Comparison of ENCODE assay signal across 13 cellular contexts in the genomic region with DNA sequence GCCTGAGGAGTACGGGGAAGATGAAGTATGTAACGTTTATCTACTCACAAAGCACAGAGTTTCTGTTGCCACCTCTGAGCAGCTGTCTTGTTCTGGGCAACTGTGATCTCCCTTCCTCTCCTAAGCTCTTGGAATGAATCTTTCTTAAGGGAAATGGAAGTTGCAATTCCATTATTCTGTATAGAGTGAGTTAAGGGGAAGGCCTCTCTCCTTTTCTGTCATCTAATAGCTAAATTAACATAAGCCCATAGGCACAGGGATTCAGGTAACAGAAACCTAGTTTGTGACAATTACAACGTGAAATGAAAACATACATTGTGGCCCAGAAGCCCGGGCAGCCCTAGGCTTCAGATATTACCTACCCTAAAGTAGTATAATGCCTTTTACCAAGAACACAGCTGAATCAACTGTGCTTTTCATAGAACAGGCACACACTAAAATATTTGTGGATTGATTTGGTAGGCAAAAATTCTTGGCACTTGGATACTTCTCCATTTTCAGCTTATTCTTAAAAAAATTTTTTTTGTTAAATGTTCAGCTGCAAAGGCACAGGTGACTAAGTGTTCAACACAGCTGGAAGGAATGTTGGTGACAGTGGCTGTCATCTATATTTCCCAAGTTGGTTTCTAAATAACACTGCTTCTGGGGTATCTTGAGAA. TPM values are rescaled to one million over a fixed set of nuclear protein-coding genes. Genes with fewer than 3 reads are reported as not detected.
DNase-seq lines count a peak whose midpoint lies in the region; ATAC-seq, FAIRE-seq and TF ChIP-seq lines count a peak whose summit lies in the region.
"Had no signal": no experiment of that assay in that cellular context is flagged by ENCODE, and none has a peak within 500 bp of the region (broad histone marks: within the 10 kb centered on the region; RNA-seq: fewer than 3 reads in every experiment).

No MANE protein-coding gene starts in this region.

- no peak overlapping the region for H3K23ac ChIP-seq in neuronal stem cell (ENCODE audit: low read depth, low read length, poor library complexity)

- H3K27ac ChIP-seq in BLaER1 treated with 17β-estradiol and CSF1 and Interleukin-3, amounts not matched to agents 10 nM and 100 nM = peak overlapping the region in 10 of 11 experiments; percentile 38 to 97 (median 94); a peak in 19 of 22 replicates
- H3K27ac ChIP-seq in K562 (ENCODE audit: extremely low read depth, low read depth, low read length) (no peak overlapping the region; the same call in 2 of the 3 replicates), neuronal stem cell (replicated peaks; ENCODE audit: low read length) (no peak overlapping the region), ovary (peak overlapping the region in 1 of 2 donors; percentile 5)
- H3K27ac ChIP-seq: cardiac muscle cell, psoas muscle had no signal

- no peak overlapping the region for H2BK120ac ChIP-seq in neuronal stem cell (ENCODE audit: low read depth, low read length)

- no peak for FAIRE-seq in K562 (lab: Jason Lieb, UNC)

- H2BK5ac ChIP-seq in neuronal stem cell (ENCODE audit: low read length) = no peak overlapping the region

- no peaks in the 10 kb centered on the region for H3K79me1 ChIP-seq in neuronal stem cell (ENCODE audit: low read depth, low read length)

- H2BK15ac ChIP-seq in neuronal stem cell (ENCODE audit: low read length) = no peak overlapping the region

- CTCF ChIA-PET in K562 (lab: Yijun Ruan, JAX; ENCODE audit: low intra/inter-chr PET ratio) = no interaction called here

- H3K9me3 Mint-ChIP-seq in IgD-negative memory B cell = no peaks in the 10 kb centered on the region

- H3K9me3 ChIP-seq in BLaER1 treated with 17β-estradiol and CSF1 and Interleukin-3, amounts not matched to agents 10 nM and 100 nM (replicated peaks in 1 of 11) = no peaks in the 10 kb centered on the region
- no peaks in the 10 kb centered on the region for H3K9me3 ChIP-seq in K562 (replicated peaks; ENCODE audit: control insufficient read depth, insufficient read depth, low read depth, low read length)
- H3K9me3 ChIP-seq in neuronal stem cell (replicated peaks in 1 of 2; ENCODE audit: control insufficient read depth in 2 of 2, insufficient read depth in 1 of 2, low read depth in 1 of 2, low read length in 2 of 2) = no peaks in the 10 kb centered on the region
- H3K9me3 ChIP-seq in ovary = no peaks in the 10 kb centered on the region
- H3K9me3 ChIP-seq: Caco-2, heart left ventricle, psoas muscle had no signal

- 17% methylated on average over 4 of the region's 4 CpGs for WGBS in K562 (ENCODE audit: insufficient coverage, low coverage, missing lambda C conversion rate)
- WGBS in neuronal stem cell (ENCODE audit: extremely low coverage in 2 of 2, insufficient read length in 2 of 2, insufficient replicate concordance in 1 of 2), 2 donors = no CpG with 5 or more reads among the region's 4 CpGs
- WGBS in ovary, 3 donors = 50 to 60% (median 53%) methylated on average over 4 of the region's 4 CpGs

- H3K36me3 ChIP-seq in BLaER1 treated with 17β-estradiol and CSF1 and Interleukin-3, amounts not matched to agents 10 nM and 100 nM = no peaks in the 10 kb centered on the region
- H3K36me3 ChIP-seq in K562 (ENCODE audit: control insufficient read depth, insufficient read depth, low read length) (no peaks in the 10 kb centered on the region), neuronal stem cell (replicated peaks in 1 of 2; ENCODE audit: control insufficient read depth in 2 of 2, insufficient read depth in 2 of 2, low read length in 2 of 2) (no peaks in the 10 kb centered on the region), ovary (no peaks in the 10 kb centered on the region)
- H3K36me3 ChIP-seq: cardiac muscle cell, heart left ventricle had no signal

- intact Hi-C loops in K562 (cut with micrococcal nuclease) (no loop called here), ovary (cut with DNase I) (no loop called here)

- no peaks in the 10 kb centered on the region for H3K36me3 Mint-ChIP-seq in IgD-negative memory B cell

- H2BK12ac ChIP-seq in neuronal stem cell (ENCODE audit: low read length) = no peak overlapping the region

- H3K4me1 ChIP-seq in BLaER1 treated with 17β-estradiol and CSF1 and Interleukin-3, amounts not matched to agents 10 nM and 100 nM = peaks cover 77 to 86% (median 84%) of the 10 kb centered on the region in 10 experiments
- H3K4me1 ChIP-seq in K562 (replicated peaks in 1 of 2; ENCODE audit: control insufficient read depth in 2 of 2, insufficient read depth in 2 of 2, low read length in 2 of 2) (peaks cover 20 to 49% of the 10 kb centered on the region in 2 experiments), neuronal stem cell (ENCODE audit: control insufficient read depth in 2 of 2, insufficient read depth in 1 of 2, low read depth in 1 of 2, low read length in 2 of 2) (peaks cover 23 to 26% of the 10 kb centered on the region in 2 donors), ovary (ENCODE audit: insufficient read depth) (peaks cover 7% of the 10 kb centered on the region)

- no peak for ATAC-seq in K562
- ATAC-seq: heart left ventricle, psoas muscle had no signal

- H3K79me2 ChIP-seq in K562 (ENCODE audit: control insufficient read depth, insufficient read depth, low read length) = peaks cover 3% of the 10 kb centered on the region; the same call in 2 of the 3 replicates

- H3K14ac ChIP-seq in neuronal stem cell (ENCODE audit: low read length) = no peak overlapping the region

- H3K27me3 ChIP-seq in BLaER1 treated with 17β-estradiol and CSF1 and Interleukin-3, amounts not matched to agents 10 nM and 100 nM = no peaks in the 10 kb centered on the region
- H3K27me3 ChIP-seq in K562 (ENCODE audit: control insufficient read depth in 2 of 2, insufficient read depth in 2 of 2, low read length in 2 of 2) (no peaks in the 10 kb centered on the region), neuronal stem cell (ENCODE audit: control insufficient read depth in 3 of 3, insufficient read depth in 3 of 3, low read depth in 1 of 3, low read length in 3 of 3) (no peaks in the 10 kb centered on the region), ovary (no peaks in the 10 kb centered on the region)
- H3K27me3 ChIP-seq: cardiac muscle cell, heart left ventricle had no signal

- H4K20me1 ChIP-seq in BLaER1 treated with 17β-estradiol and CSF1 and Interleukin-3, amounts not matched to agents 10 nM and 100 nM = peaks cover 0 to 3% (median 0%) of the 10 kb centered on the region in 11 experiments; a peak in 3 of 22 replicates
- H4K20me1 ChIP-seq in K562 (replicated peaks; ENCODE audit: control insufficient read depth, insufficient read depth, low read length) = no peaks in the 10 kb centered on the region

- TF ChIP-seq POLR2A in K562 (conservative IDR thresholded peaks at IDR 0.05) = no peak
- no peak for TF ChIP-seq POLR2A in ovary (IDR thresholded peaks at IDR 0.05)

- no peak overlapping the region for H3K18ac ChIP-seq in neuronal stem cell (ENCODE audit: low read length)

- TF ChIP-seq CTCF in K562 (IDR thresholded peaks at IDR 0.05 in 2 of 3, conservative IDR thresholded peaks at IDR 0.05 in 1 of 3; ENCODE audit: insufficient read depth in 2 of 3, low read depth in 1 of 3, low read length in 3 of 3) = no peak
- no peak for TF ChIP-seq CTCF in ovary (IDR thresholded peaks at IDR 0.05)

- H4K8ac ChIP-seq in neuronal stem cell (ENCODE audit: low read depth, low read length) = no peak overlapping the region

- TF ChIP-seq EP300 in K562 (IDR thresholded peaks at IDR 0.05; ENCODE audit: low read length) (no peak), ovary (IDR thresholded peaks at IDR 0.05) (no peak)

- no peak for TF ChIP-seq RAD21 in K562 (CRISPR knock-in tag; conservative IDR thresholded peaks at IDR 0.05 in 1 of 2, IDR thresholded peaks at IDR 0.05 in 1 of 2)

- H3K27me3 Mint-ChIP-seq in IgD-negative memory B cell = no peaks in the 10 kb centered on the region

- no TSS peak for BruUV-seq in K562 (replicated peaks; lab: Mats Ljungman, UMichigan)

- no peak overlapping the region for H4K91ac ChIP-seq in neuronal stem cell (ENCODE audit: low read depth, low read length, poor library complexity)

- POLR2A ChIA-PET in K562 (lab: Yijun Ruan, JAX) = interaction anchor here (0.8 to 1.1 kb wide), 3 partner anchors 10 to 50 kb away, joined by 3 to 5 read pairs (median 3); no protein-coding TSS in a partner anchor

- peak overlapping the region in 9 of 11 experiments; percentile 14 to 70 (median 50); a peak in 16 of 22 replicates for H3K9ac ChIP-seq in BLaER1 treated with 17β-estradiol and CSF1 and Interleukin-3, amounts not matched to agents 10 nM and 100 nM
- H3K9ac ChIP-seq in K562 (ENCODE audit: insufficient read depth in 1 of 2, low read depth in 2 of 2, low read length in 2 of 2) (peak overlapping the region in 1 of 2 experiments; percentile 36; a peak in 2 of 4 replicates), neuronal stem cell (ENCODE audit: low read depth, low read length, poor library complexity) (no peak overlapping the region)

- H3K4ac ChIP-seq in neuronal stem cell (ENCODE audit: low read length) = no peak overlapping the region

- no peak overlapping the region for H3K4me3 ChIP-seq in BLaER1 treated with 17β-estradiol and CSF1 and Interleukin-3, amounts not matched to agents 10 nM and 100 nM
- H3K4me3 ChIP-seq in K562 (no peak overlapping the region), neuronal stem cell (ENCODE audit: low read length in 2 of 2) (no peak overlapping the region), ovary (no peak overlapping the region)
- H3K4me3 ChIP-seq: cardiac muscle cell, heart left ventricle, psoas muscle had no signal

- no peaks in the 10 kb centered on the region for H3K9me1 ChIP-seq in K562 (ENCODE audit: control insufficient read depth, insufficient read depth, low read length)

- H3K27ac Mint-ChIP-seq in IgD-negative memory B cell = peak overlapping the region; percentile 81 to 100 (median 97)

- peaks cover 55 to 76% (median 64%) of the 10 kb centered on the region in 3 donors for H3K4me1 Mint-ChIP-seq in IgD-negative memory B cell

- in situ Hi-C loops in K562 (cut with MboI) = no loop called here

- peak overlapping the region; percentile 32 to 95 (median 86) for H3K4me2 ChIP-seq in BLaER1 treated with 17β-estradiol and CSF1 and Interleukin-3, amounts not matched to agents 10 nM and 100 nM
- H3K4me2 ChIP-seq in K562 (ENCODE audit: insufficient read depth, low read length) = no peak overlapping the region; the same call in 1 of the 2 replicates
- H3K4me2 ChIP-seq in neuronal stem cell (ENCODE audit: insufficient read depth, low read length, poor library complexity, severe bottlenecking) = no peak overlapping the region

- H2AK5ac ChIP-seq in neuronal stem cell (ENCODE audit: low read depth, low read length) = no peak overlapping the region

- H2AFZ ChIP-seq in K562 (ENCODE audit: low read depth, low read length) (peak overlapping the region; percentile 75), neuronal stem cell (ENCODE audit: low read length) (peak overlapping the region; percentile 2)

- H3K4me3 Mint-ChIP-seq in IgD-negative memory B cell = peak overlapping the region; percentile 65 to 89 (median 85)

- DNase-seq in K562 (ENCODE audit: extremely low read depth in 1 of 4, low spot score in 3 of 4) (no peak), neuronal stem cell (ENCODE audit: low spot score) (no peak), DMS153 (lab: John Stamatoyannopoulos, UW) (no peak), LoVo (ENCODE audit: low spot score) (no peak), NOMO-1 treated with DMSO at 0.1 percent for 48 hours (lab: John Stamatoyannopoulos, UW; ENCODE audit: unreplicated experiment) (no peak), ovary (no peak)
- DNase-seq: Caco-2, heart left ventricle, NCI-H510A, psoas muscle had no signal

RNA-seq across cellular contexts. Expression of a gene that starts 3.8 kb away (rescaled TPM):
- 319 TPM for polyA plus RNA-seq in IgD-negative memory B cell
- total RNA-seq in K562 (2011; cell fraction: chromatin; rRNA removed; ENCODE audit: low replicate concordance) = 9.1 and 68.5 TPM in 2 replicates
- total RNA-seq in K562 (2011; cell fraction: nucleolus; rRNA removed) = 2.7 and 5.9 TPM in 2 replicates
- total RNA-seq in K562 (2011; cell fraction: nucleoplasm; rRNA removed) = 15.7 and 17.2 TPM in 2 replicates
- 20.2 and 22.5 TPM in 2 replicates for total RNA-seq in K562 (2014; rRNA removed)
- total RNA-seq in K562 (2014; rRNA removed; fragmentation: Illumina TruSeq; extraction: Trizol) = 33.7 and 44.2 TPM in 2 replicates
- 15.9 and 18.3 TPM in 2 replicates for total RNA-seq in K562 (2015; rRNA removed; fragmentation: Illumina TruSeq; extraction: Trizol)
- 28.0 and 44.1 TPM in 2 replicates for total RNA-seq in K562 (2021)
- 28.1 and 40.2 TPM in 2 replicates for polyA plus RNA-seq in K562 (2011; rRNA removed)
- 2.7 and 13.3 TPM in 2 replicates for polyA plus RNA-seq in K562 (2011; cell fraction: cytosol; rRNA removed)
- 11.9 and 17.6 TPM in 2 replicates for polyA plus RNA-seq in K562 (2011; cell fraction: nucleus; rRNA removed)
- 38.4 and 47.3 TPM in 2 replicates for polyA plus RNA-seq in K562 (2012)
- 38.0 and 38.2 TPM in 2 replicates for polyA plus RNA-seq in K562 (2014; fragmentation: Illumina TruSeq; extraction: Trizol)
- polyA plus RNA-seq in K562 (2014; fragmentation: Nextera tagmentation; extraction: Ambion mirVana) = 10 to 100 TPM; 12.9 to 18.1 TPM
- 34.4 and 36.6 TPM in 2 replicates for polyA plus RNA-seq in K562 (2014; rRNA removed)
- polyA minus RNA-seq in K562 (2011; rRNA and poly(A)+ RNA removed) = 37.7 and 52.1 TPM in 2 replicates
- 14.9 and 17.9 TPM in 2 replicates for polyA minus RNA-seq in K562 (2011; cell fraction: cytosol; rRNA and poly(A)+ RNA removed)
- polyA minus RNA-seq in K562 (2011; cell fraction: nucleus; rRNA and poly(A)+ RNA removed) = 11.0 and 21.5 TPM in 2 replicates
- 86.5 TPM for polyA plus RNA-seq in neuronal stem cell (2013, experiment 1 of 2)
- 87.2 TPM for polyA plus RNA-seq in neuronal stem cell (2013, experiment 2 of 2)
- 100 to 1,000 TPM; 103 to 399 (median 185) TPM for total RNA-seq in ovary
- 100 to 1,000 TPM; 136 to 209 TPM for polyA plus RNA-seq in ovary

RNA-seq across cellular contexts. Expression of a gene that starts 51.0 kb away (rescaled TPM):
- polyA plus RNA-seq in IgD-negative memory B cell (17.6 TPM), K562 (2011; rRNA removed) (19.2 and 24.2 TPM in 2 replicates), K562 (2014; fragmentation: Illumina TruSeq; extraction: Trizol) (23.0 and 27.8 TPM in 2 replicates), K562 (2014; fragmentation: Nextera tagmentation; extraction: Ambion mirVana) (10 to 100 TPM; 30.6 to 31.0 TPM), K562 (2014; rRNA removed) (14.1 and 17.3 TPM in 2 replicates), ovary (10 to 100 TPM; 22.0 to 30.5 TPM)
- total RNA-seq in K562 (2011; cell fraction: chromatin; rRNA removed; ENCODE audit: low replicate concordance) = 8.1 and 22.8 TPM in 2 replicates
- 5.1 and 5.5 TPM in 2 replicates for total RNA-seq in K562 (2011; cell fraction: nucleolus; rRNA removed)
- 9.8 and 37.7 TPM in 2 replicates for total RNA-seq in K562 (2011; cell fraction: nucleoplasm; rRNA removed)
- total RNA-seq in K562 (2014; rRNA removed) (5.2 and 12.2 TPM in 2 replicates), K562 (2014; rRNA removed; fragmentation: Illumina TruSeq; extraction: Trizol) (19.4 and 21.2 TPM in 2 replicates), K562 (2015; rRNA removed; fragmentation: Illumina TruSeq; extraction: Trizol) (18.1 and 18.9 TPM in 2 replicates), K562 (2021) (12.5 and 17.2 TPM in 2 replicates), ovary (10 to 100 TPM; 23.0 to 40.5 (median 30.5) TPM)
- 2.6 and 4.7 TPM in 2 replicates for polyA plus RNA-seq in K562 (2011; cell fraction: cytosol; rRNA removed)
- 8.6 and 11.2 TPM in 2 replicates for polyA plus RNA-seq in K562 (2011; cell fraction: nucleus; rRNA removed)
- 17.8 and 20.6 TPM in 2 replicates for polyA plus RNA-seq in K562 (2012)
- 17.2 and 21.9 TPM in 2 replicates for polyA minus RNA-seq in K562 (2011; rRNA and poly(A)+ RNA removed)
- 3.5 and 5.2 TPM in 2 replicates for polyA minus RNA-seq in K562 (2011; cell fraction: cytosol; rRNA and poly(A)+ RNA removed)
- polyA minus RNA-seq in K562 (2011; cell fraction: nucleus; rRNA and poly(A)+ RNA removed) = 7.0 and 15.1 TPM in 2 replicates
- 59.5 TPM for polyA plus RNA-seq in neuronal stem cell (2013, experiment 1 of 2)
- polyA plus RNA-seq in neuronal stem cell (2013, experiment 2 of 2) = 59.1 TPM

RNA-seq across cellular contexts. Expression of a gene that starts 51.5 kb away (rescaled TPM):
- polyA plus RNA-seq in IgD-negative memory B cell = 105 TPM
- 6.3 and 27.4 TPM in 2 replicates for total RNA-seq in K562 (2011; cell fraction: chromatin; rRNA removed; ENCODE audit: low replicate concordance)
- 3.5 and 5.8 TPM in 2 replicates for total RNA-seq in K562 (2011; cell fraction: nucleolus; rRNA removed)
- 8.9 and 10.8 TPM in 2 replicates for total RNA-seq in K562 (2011; cell fraction: nucleoplasm; rRNA removed)
- total RNA-seq in K562 (2014; rRNA removed) = 9.2 and 10.2 TPM in 2 replicates
- total RNA-seq in K562 (2014; rRNA removed; fragmentation: Illumina TruSeq; extraction: Trizol) = 14.6 and 17.2 TPM in 2 replicates
- 13.8 and 16.1 TPM in 2 replicates for total RNA-seq in K562 (2015; rRNA removed; fragmentation: Illumina TruSeq; extraction: Trizol)
- total RNA-seq in K562 (2021) = 16.8 and 17.2 TPM in 2 replicates
- polyA plus RNA-seq in K562 (2011; rRNA removed) = 10.2 and 14.9 TPM in 2 replicates
- 3.5 and 6.9 TPM in 2 replicates for polyA plus RNA-seq in K562 (2011; cell fraction: cytosol; rRNA removed)
- 3.3 and 4.2 TPM in 2 replicates for polyA plus RNA-seq in K562 (2011; cell fraction: nucleus; rRNA removed)
- 11.0 and 13.0 TPM in 2 replicates for polyA plus RNA-seq in K562 (2012)
- polyA plus RNA-seq in K562 (2014; fragmentation: Illumina TruSeq; extraction: Trizol) = 16.3 and 17.2 TPM in 2 replicates
- 10 to 100 TPM; 11.4 to 17.5 TPM for polyA plus RNA-seq in K562 (2014; fragmentation: Nextera tagmentation; extraction: Ambion mirVana)
- 9.2 and 10.3 TPM in 2 replicates for polyA plus RNA-seq in K562 (2014; rRNA removed)
- polyA minus RNA-seq in K562 (2011; rRNA and poly(A)+ RNA removed) = 28.5 and 31.2 TPM in 2 replicates
- polyA minus RNA-seq in K562 (2011; cell fraction: cytosol; rRNA and poly(A)+ RNA removed) = 6.8 and 13.1 TPM in 2 replicates
- 9.7 and 21.9 TPM in 2 replicates for polyA minus RNA-seq in K562 (2011; cell fraction: nucleus; rRNA and poly(A)+ RNA removed)
- polyA plus RNA-seq in neuronal stem cell (2013, experiment 1 of 2) = 31.4 TPM
- 30.5 TPM for polyA plus RNA-seq in neuronal stem cell (2013, experiment 2 of 2)
- 10 to 100 TPM; 34.1 to 91.2 (median 67.7) TPM for total RNA-seq in ovary
- 10 to 100 TPM; 19.4 to 33.8 TPM for polyA plus RNA-seq in ovary

Comparison
In these comparisons a context has a peak if more than half of its experiments do, and no peak if none do; other contexts are left out.
1. H3K27ac ChIP-seq: peak in BLaER1 treated with 17β-estradiol and CSF1 and Interleukin-3, amounts not matched to agents 10 nM and 100 nM (10 of 11); none in K562 (single experiment) and neuronal stem cell (single experiment).
2. H3K4me2 ChIP-seq: peak in BLaER1 treated with 17β-estradiol and CSF1 and Interleukin-3, amounts not matched to agents 10 nM and 100 nM (11 of 11); none in K562 (single experiment) and neuronal stem cell (single experiment).